8 cellular contexts compared by ENCODE assay signal in genomic region chr1:39845569-39846566, GRCh38. TPM values are rescaled to one million over a fixed set of nuclear protein-coding genes. Genes with fewer than 3 reads are reported as not detected.
A peak's percentile ranks its signal among the peaks of the same experiment; 100 is the strongest.
DNase-seq lines count a peak whose midpoint lies in the region; ATAC-seq, FAIRE-seq and TF ChIP-seq lines count a peak whose summit lies in the region.

No MANE protein-coding gene starts in this region.

- POLR2A ChIA-PET in activated B cell treated with CpG ODN at 0.5 μM for 24 hours (lab: Charles Lee) (interaction anchor here (0.6 to 1.2 kb wide), 4 partner anchors 29 to 195 kb away, joined by 3 to 4 read pairs (median 3); partner anchors contain the start of genes CAP1 and HPCAL4), HepG2 (lab: Yijun Ruan, JAX) (interaction anchor here (0.6 to 1.5 kb wide), 4 partner anchors 11 to 628 kb away, joined by 3 to 5 read pairs (median 3); no protein-coding TSS in a partner anchor)

- peak overlapping the region; percentile 26 for H3K4me3 Mint-ChIP-seq in activated B cell treated with CpG ODN at 0.5 μM for 24 hours

- H3K4me3 ChIP-seq in DND-41 (ENCODE audit: low read depth in 1 of 2, low read length in 2 of 2): no peak overlapping the region
- no peak overlapping the region for H3K4me3 ChIP-seq in cardiac fibroblast (replicated peaks in 1 of 2; ENCODE audit: low read depth in 2 of 2, low read length in 2 of 2)
- no peak overlapping the region for H3K4me3 ChIP-seq in HepG2 (replicated peaks in 1 of 3; ENCODE audit: insufficient read depth in 1 of 3, low read depth in 2 of 3, low read length in 3 of 3)

- H3K4me1 ChIP-seq in DND-41 (ENCODE audit: insufficient read depth, low read length) (peaks cover 38% of the 10 kb centered on the region), HepG2 (ENCODE audit: insufficient read depth, low read length) (peaks cover 25% of the 10 kb centered on the region)

- intact Hi-C loops in activated B cell treated with CpG ODN at 0.5 μM for 24 hours (cut with micrococcal nuclease) (no loop called here), HepG2 (cut with micrococcal nuclease; ENCODE audit: unreplicated experiment) (no loop called here)

- TF ChIP-seq POLR2A in HepG2 (IDR thresholded peaks at IDR 0.05; ENCODE audit: insufficient read depth in 1 of 2, low read depth in 2 of 2, low read length in 2 of 2): no peak

- peak overlapping the region; percentile 40; the same call in 1 of the 2 replicates for H3K4me2 ChIP-seq in DND-41 (ENCODE audit: insufficient read depth, low read length)
- peak overlapping the region; percentile 48 for H3K4me2 ChIP-seq in HepG2 (ENCODE audit: low read depth, low read length)

- H3K27me3 ChIP-seq in DND-41 (ENCODE audit: insufficient read depth, low read length, poor library complexity): no peaks in the 10 kb centered on the region
- H3K27me3 ChIP-seq in HepG2 (ENCODE audit: control insufficient read depth in 1 of 2, insufficient read depth in 2 of 2, low read length in 2 of 2): no peaks in the 10 kb centered on the region

- H3K79me2 ChIP-seq in DND-41 (ENCODE audit: insufficient read depth, low read length) (0 out of 2 replicates have a peak, but pooled peaks cover 1% of the 10 kb centered on the region), HepG2 (ENCODE audit: insufficient read depth, low read length) (peaks cover under 1% of the 10 kb centered on the region)

- no peak for TF ChIP-seq CTCF in DND-41 (IDR thresholded peaks at IDR 0.05; ENCODE audit: borderline replicate concordance, extremely low read depth, low read length, poor library complexity, severe bottlenecking)
- no peak for TF ChIP-seq CTCF in activated B cell treated with CpG ODN at 0.5 μM for 24 hours (IDR thresholded peaks at IDR 0.05)
- TF ChIP-seq CTCF in cardiac fibroblast (IDR thresholded peaks at IDR 0.05; ENCODE audit: low read depth, low read length): no peak
- TF ChIP-seq CTCF in HepG2 (CRISPR knock-in tag; IDR thresholded peaks at IDR 0.05): no peak

- TF ChIP-seq EP300 in HepG2 (IDR thresholded peaks at IDR 0.05; ENCODE audit: low read depth in 2 of 2, low read length in 2 of 2): no peak
- TF ChIP-seq EP300 in HepG2 (CRISPR knock-in tag; IDR thresholded peaks at IDR 0.05; ENCODE audit: borderline replicate concordance): no peak

- TF ChIP-seq RAD21 in HepG2 (CRISPR knock-in tag; IDR thresholded peaks at IDR 0.05): no peak

- in situ Hi-C loops in HepG2 (cut with HindIII; ENCODE audit: extremely low pct_ligation_motif_present, low pct_unique_long_range_greater_than_20kb): no loop called here

- FAIRE-seq in HepG2 (lab: Jason Lieb, UNC): peak; percentile 81

- peak overlapping the region; percentile 53 for H3K27ac Mint-ChIP-seq in activated B cell treated with CpG ODN at 0.5 μM for 24 hours

- H3K27ac ChIP-seq in DND-41 (ENCODE audit: low read length) (peak overlapping the region; percentile 70), HepG2 (ENCODE audit: extremely low read length, insufficient read depth, low read length) (peak overlapping the region; percentile 70)

- CTCF ChIA-PET in activated B cell treated with CpG ODN at 0.5 μM for 24 hours (lab: Charles Lee) (interaction anchor here (1.7 kb wide), 1 partner anchor 29 kb away, joined by 4 read pairs; no protein-coding TSS in a partner anchor), HepG2 (lab: Yijun Ruan, JAX; ENCODE audit: low intra/inter-chr PET ratio, low total read pairs) (no interaction called here)

- H4K20me1 ChIP-seq in DND-41 (ENCODE audit: insufficient read depth, low read length) (peaks cover 9% of the 10 kb centered on the region), HepG2 (ENCODE audit: insufficient read depth, low read length) (peaks cover 3% of the 10 kb centered on the region; the same call in 1 of the 2 replicates)

- peak; percentile 87 for DNase-seq in DND-41
- DNase-seq in NCI-H2107 treated with DMSO at 0.1 percent for 48 hours (lab: John Stamatoyannopoulos, UW; ENCODE audit: unreplicated experiment): peak; percentile 100
- DNase-seq in activated B cell treated with CpG ODN at 0.5 μM for 24 hours: peak; percentile 34
- DNase-seq in cardiac fibroblast (ENCODE audit: low read depth in 2 of 2): peak; percentile 92 to 93
- DNase-seq in HepG2 (ENCODE audit: low spot score): peak; percentile 66
- DNase-seq in stimulated activated CD4-positive, alpha-beta T cell treated with anti-CD3 and anti-CD28 coated beads, Interleukin-4, amount 100 ng/mL, for 48 hours (ENCODE audit: low read depth in 2 of 2): peak; percentile 53 to 59

- H3K36me3 ChIP-seq in DND-41 (ENCODE audit: insufficient read depth, low read length) (peaks cover 68% of the 10 kb centered on the region), HepG2 (replicated peaks in 1 of 2; ENCODE audit: control insufficient read depth in 1 of 2, insufficient read depth in 2 of 2, low read length in 2 of 2) (peaks cover 15 to 55% of the 10 kb centered on the region in 2 experiments)

- WGBS in HepG2 (ENCODE audit: low lambda C conversion rate): 37% methylated on average over 7 of the region's 7 CpGs

- H3K27me3 Mint-ChIP-seq in activated B cell treated with CpG ODN at 0.5 μM for 24 hours: no peaks in the 10 kb centered on the region

- H3K9me3 ChIP-seq in DND-41 (ENCODE audit: insufficient read depth, low read length, severe bottlenecking): no peaks in the 10 kb centered on the region
- H3K9me3 ChIP-seq in HepG2 (ENCODE audit: low read length): no peaks in the 10 kb centered on the region

- BruUV-seq in HepG2 (replicated peaks; lab: Mats Ljungman, UMichigan): no TSS peak

- ATAC-seq in DND-41 (ENCODE audit: insufficient read depth, low read depth) (peak; percentile 98), HG02798 (IDR thresholded peaks at IDR 0.05; ENCODE audit: poor library complexity, unreplicated experiment) (peak; percentile 63), activated B cell treated with CpG ODN at 0.5 μM for 24 hours (ENCODE audit: low read depth) (peak; percentile 90), HepG2 (peak; percentile 93), GM18519 (IDR thresholded peaks at IDR 0.05; ENCODE audit: low FRiP score, unreplicated experiment) (no peak)

- H3K4me1 Mint-ChIP-seq in activated B cell treated with CpG ODN at 0.5 μM for 24 hours: peaks cover 20% of the 10 kb centered on the region

- H2AFZ ChIP-seq in DND-41 (ENCODE audit: low read depth, low read length) (no peak overlapping the region), HepG2 (ENCODE audit: low read length) (no peak overlapping the region)

- no peaks in the 10 kb centered on the region for H3K9me3 Mint-ChIP-seq in activated B cell treated with CpG ODN at 0.5 μM for 24 hours

- no peak overlapping the region for H3K9ac ChIP-seq in DND-41 (ENCODE audit: low read depth, low read length)
- H3K9ac ChIP-seq in HepG2 (ENCODE audit: insufficient read depth, low read depth, low read length): peak overlapping the region; percentile 14; the same call in 1 of the 2 replicates

- H3K36me3 Mint-ChIP-seq in activated B cell treated with CpG ODN at 0.5 μM for 24 hours (ENCODE audit: low read depth): peaks cover 76% of the 10 kb centered on the region

RNA-seq across cellular contexts. Expression of gene TRIT1, which starts 37.4 kb away (rescaled TPM):
- total RNA-seq in activated B cell treated with CpG ODN at 0.5 μM for 24 hours (23.1 and 24.4 TPM in 2 replicates), HepG2 (2016; rRNA removed; fragmentation: Illumina TruSeq; extraction: Trizol) (20.4 and 20.7 TPM in 2 replicates)
- total RNA-seq in HepG2 (2016; cell fraction: cytosol; rRNA removed; fragmentation: Illumina TruSeq; extraction: Trizol; ENCODE audit: low read depth): 6.6 and 8.1 TPM in 2 replicates
- total RNA-seq in HepG2 (2016; cell fraction: insoluble cytoplasmic fraction; rRNA removed; fragmentation: Illumina TruSeq; extraction: Trizol): 20.6 and 21.7 TPM in 2 replicates
- total RNA-seq in HepG2 (2016; cell fraction: membrane; rRNA removed; fragmentation: Illumina TruSeq; extraction: Trizol): 11.4 and 13.2 TPM in 2 replicates
- 24.7 and 29.2 TPM in 2 replicates for total RNA-seq in HepG2 (2016; cell fraction: nucleus; rRNA removed; fragmentation: Illumina TruSeq; extraction: Trizol)
- 11.5 and 13.4 TPM in 2 replicates for polyA plus RNA-seq in HepG2 (2011; rRNA removed)
- 6.3 and 6.6 TPM in 2 replicates for polyA plus RNA-seq in HepG2 (2011; cell fraction: cytosol; rRNA removed)
- polyA plus RNA-seq in HepG2 (2011; cell fraction: nucleus; rRNA removed): 11.5 and 15.4 TPM in 2 replicates
- polyA plus RNA-seq in HepG2 (2012): 10.4 and 13.0 TPM in 2 replicates
- 2.8 and 4.0 TPM in 2 replicates for polyA plus RNA-seq in HepG2 (2016; cell fraction: cytosol; fragmentation: Illumina TruSeq; extraction: Trizol; ENCODE audit: low read depth)
- 13.4 and 19.6 TPM in 2 replicates for polyA plus RNA-seq in HepG2 (2016; cell fraction: insoluble cytoplasmic fraction; fragmentation: Illumina TruSeq; extraction: Trizol; ENCODE audit: low read depth)
- 5.7 and 6.6 TPM in 2 replicates for polyA plus RNA-seq in HepG2 (2016; cell fraction: membrane; fragmentation: Illumina TruSeq; extraction: Trizol; ENCODE audit: low read depth)
- 46.0 and 50.5 TPM in 2 replicates for polyA plus RNA-seq in HepG2 (2016; cell fraction: nucleus; fragmentation: Illumina TruSeq; extraction: Trizol; ENCODE audit: insufficient read depth, low read depth)
- 11.6 and 20.1 TPM in 2 replicates for polyA minus RNA-seq in HepG2 (2011; rRNA and poly(A)+ RNA removed; ENCODE audit: low replicate concordance)
- 5.3 and 8.4 TPM in 2 replicates for polyA minus RNA-seq in HepG2 (2011; cell fraction: cytosol; rRNA and poly(A)+ RNA removed)
- 22.4 and 32.9 TPM in 2 replicates for polyA minus RNA-seq in HepG2 (2011; cell fraction: nucleus; rRNA and poly(A)+ RNA removed)

RNA-seq across cellular contexts. Expression of gene MYCL, which starts 55.8 kb away (rescaled TPM):
- 0.10 and 0.29 TPM in 2 replicates for total RNA-seq in activated B cell treated with CpG ODN at 0.5 μM for 24 hours
- 0.31 and 0.42 TPM in 2 replicates for total RNA-seq in HepG2 (2016; rRNA removed; fragmentation: Illumina TruSeq; extraction: Trizol)
- 0.20 and 0.26 TPM in 2 replicates for total RNA-seq in HepG2 (2016; cell fraction: cytosol; rRNA removed; fragmentation: Illumina TruSeq; extraction: Trizol; ENCODE audit: low read depth)
- total RNA-seq in HepG2 (2016; cell fraction: insoluble cytoplasmic fraction; rRNA removed; fragmentation: Illumina TruSeq; extraction: Trizol): 0.15 and 0.30 TPM in 2 replicates
- total RNA-seq in HepG2 (2016; cell fraction: membrane; rRNA removed; fragmentation: Illumina TruSeq; extraction: Trizol): 0.28 and 0.34 TPM in 2 replicates
- 0.38 and 0.62 TPM in 2 replicates for total RNA-seq in HepG2 (2016; cell fraction: nucleus; rRNA removed; fragmentation: Illumina TruSeq; extraction: Trizol)
- 1.7 and 2.1 TPM in 2 replicates for polyA plus RNA-seq in HepG2 (2011; rRNA removed)
- polyA plus RNA-seq in HepG2 (2011; cell fraction: cytosol; rRNA removed): 1.7 and 2.2 TPM in 2 replicates
- polyA plus RNA-seq in HepG2 (2011; cell fraction: nucleus; rRNA removed): 0.77 and 1.6 TPM in 2 replicates
- polyA plus RNA-seq in HepG2 (2012): 4.1 and 5.6 TPM in 2 replicates
- polyA plus RNA-seq in HepG2 (2016; cell fraction: cytosol; fragmentation: Illumina TruSeq; extraction: Trizol; ENCODE audit: low read depth): 0.14 and 0.15 TPM in 2 replicates
- 0.21 and 0.37 TPM in 2 replicates for polyA plus RNA-seq in HepG2 (2016; cell fraction: insoluble cytoplasmic fraction; fragmentation: Illumina TruSeq; extraction: Trizol; ENCODE audit: low read depth)
- polyA plus RNA-seq in HepG2 (2016; cell fraction: membrane; fragmentation: Illumina TruSeq; extraction: Trizol; ENCODE audit: low read depth): 0.28 and 0.40 TPM in 2 replicates
- 0.29 and 0.42 TPM in 2 replicates for polyA plus RNA-seq in HepG2 (2016; cell fraction: nucleus; fragmentation: Illumina TruSeq; extraction: Trizol; ENCODE audit: insufficient read depth, low read depth)
- 2.5 and 7.8 TPM in 2 replicates for polyA minus RNA-seq in HepG2 (2011; rRNA and poly(A)+ RNA removed; ENCODE audit: low replicate concordance)
- 0.79 and 1.5 TPM in 2 replicates for polyA minus RNA-seq in HepG2 (2011; cell fraction: cytosol; rRNA and poly(A)+ RNA removed)
- 1.3 and 3.1 TPM in 2 replicates for polyA minus RNA-seq in HepG2 (2011; cell fraction: nucleus; rRNA and poly(A)+ RNA removed)

RNA-seq across cellular contexts. Expression of gene BMP8B, which starts 57.2 kb away (rescaled TPM):
- total RNA-seq in activated B cell treated with CpG ODN at 0.5 μM for 24 hours (1.2 and 1.4 TPM in 2 replicates), HepG2 (2016; rRNA removed; fragmentation: Illumina TruSeq; extraction: Trizol) (0.14 and 0.29 TPM in 2 replicates)
- total RNA-seq in HepG2 (2016; cell fraction: cytosol; rRNA removed; fragmentation: Illumina TruSeq; extraction: Trizol; ENCODE audit: low read depth): not detected in 2 replicates
- 0.22 and 0.36 TPM in 2 replicates for total RNA-seq in HepG2 (2016; cell fraction: insoluble cytoplasmic fraction; rRNA removed; fragmentation: Illumina TruSeq; extraction: Trizol)
- total RNA-seq in HepG2 (2016; cell fraction: membrane; rRNA removed; fragmentation: Illumina TruSeq; extraction: Trizol): 0.09 and 0.17 TPM in 2 replicates
- 0.22 and 0.34 TPM in 2 replicates for total RNA-seq in HepG2 (2016; cell fraction: nucleus; rRNA removed; fragmentation: Illumina TruSeq; extraction: Trizol)
- 0.41 and 0.48 TPM in 2 replicates for polyA plus RNA-seq in HepG2 (2011; rRNA removed)
- polyA plus RNA-seq in HepG2 (2011; cell fraction: cytosol; rRNA removed): 0.24 and 0.41 TPM in 2 replicates
- polyA plus RNA-seq in HepG2 (2011; cell fraction: nucleus; rRNA removed): 0.24 and 0.33 TPM in 2 replicates
- polyA plus RNA-seq in HepG2 (2012): 0.68 and 0.78 TPM in 2 replicates
- 0.03 TPM in 2 replicates for polyA plus RNA-seq in HepG2 (2016; cell fraction: cytosol; fragmentation: Illumina TruSeq; extraction: Trizol; ENCODE audit: low read depth)
- polyA plus RNA-seq in HepG2 (2016; cell fraction: insoluble cytoplasmic fraction; fragmentation: Illumina TruSeq; extraction: Trizol; ENCODE audit: low read depth): 0.24 and 0.44 TPM in 2 replicates
- polyA plus RNA-seq in HepG2 (2016; cell fraction: membrane; fragmentation: Illumina TruSeq; extraction: Trizol; ENCODE audit: low read depth): 0.06 and 0.09 TPM in 2 replicates
- 0.37 and 0.51 TPM in 2 replicates for polyA plus RNA-seq in HepG2 (2016; cell fraction: nucleus; fragmentation: Illumina TruSeq; extraction: Trizol; ENCODE audit: insufficient read depth, low read depth)
- 0.62 and 4.1 TPM in 2 replicates for polyA minus RNA-seq in HepG2 (2011; rRNA and poly(A)+ RNA removed; ENCODE audit: low replicate concordance)
- polyA minus RNA-seq in HepG2 (2011; cell fraction: cytosol; rRNA and poly(A)+ RNA removed): 0.40 and 0.44 TPM in 2 replicates
- 0.12 and 0.26 TPM in 2 replicates for polyA minus RNA-seq in HepG2 (2011; cell fraction: nucleus; rRNA and poly(A)+ RNA removed)

Comparison
In these comparisons a context has a peak if more than half of its experiments do, and no peak if none do; other contexts are left out.
1. DNase-seq: peak in every context shown above with its lines; median percentile 100 in NCI-H2107 treated with DMSO at 0.1 percent for 48 hours; 92 in cardiac fibroblast; 87 in DND-41; 66 in HepG2; 56 in stimulated activated CD4-positive, alpha-beta T cell treated with anti-CD3 and anti-CD28 coated beads, Interleukin-4, amount 100 ng/mL, for 48 hours; 34 in activated B cell treated with CpG ODN at 0.5 μM for 24 hours.